In genomic region chr2:239762742-239763269, GRCh38 we compare ENCODE assay signal across 20 cellular contexts.
DNase-seq lines count a peak whose midpoint lies in the region; ATAC-seq and TF ChIP-seq lines count a peak whose summit lies in the region.
"Had no signal": no experiment of that assay in that cellular context is flagged by ENCODE, and none has a peak within 500 bp of the region (broad histone marks: within the 10 kb centered on the region; RNA-seq: fewer than 3 reads in every experiment).

No MANE protein-coding gene starts in this region.

- 66% methylated on average over 12 of the region's 12 CpGs for WGBS in suprapubic skin

- peak; percentile 15 for DNase-seq in activated naive CD8-positive, alpha-beta T cell treated with anti-CD3 and anti-CD28 coated beads, Interleukin-2, amount 10 ng/mL, durations not matched to agents 7 days and 5 days
- DNase-seq in activated naive CD8-positive, alpha-beta T cell treated with anti-CD3 and anti-CD28 coated beads for 36 hours, result no peak
- DNase-seq in RPMI7951 (ENCODE audit: low read depth), result peak; percentile 8
- peak; percentile 37 for DNase-seq in midbrain (lab: John Stamatoyannopoulos, UW)
- DNase-seq in suprapubic skin (ENCODE audit: low spot score in 2 of 2), result peak; percentile 44 to 63
- no peak for DNase-seq in NCI-H226
- no peak for DNase-seq in NCI-H2227 treated with DMSO at 0.1 percent for 48 hours (lab: John Stamatoyannopoulos, UW)
- no peak for DNase-seq in putamen (ENCODE audit: low spot score)
- DNase-seq: activated B cell treated with CpG ODN at 0.5 μM for 24 hours; activated CD8-positive, alpha-beta T cell treated with anti-CD3 and anti-CD28 coated beads, Interleukin-2, amount 10 ng/mL, durations not matched to agents 7 days and 5 days; kidney; mesenchymal stem cell; NCI-H1930; NCI-H69; PC-3; stimulated activated naive CD8-positive, alpha-beta T cell treated with anti-CD3 and anti-CD28 coated beads, Interleukin-15, Interleukin-2, amounts not matched to agents 100 U/mL and 50 U/mL, for 24 hours had no signal

- H3K4me1 ChIP-seq in suprapubic skin, result peaks cover 12% of the 10 kb centered on the region

- H3K36me3 ChIP-seq in suprapubic skin, result no peaks in the 10 kb centered on the region

- POLR2A ChIA-PET in activated naive CD8-positive, alpha-beta T cell treated with anti-CD3 and anti-CD28 coated beads, Interleukin-2, amount 10 ng/mL, durations not matched to agents 7 days and 5 days (lab: Charles Lee), result no interaction called here

- H3K4me3 Mint-ChIP-seq in activated naive CD8-positive, alpha-beta T cell treated with anti-CD3 and anti-CD28 coated beads, Interleukin-2, amount 10 ng/mL, durations not matched to agents 7 days and 5 days, result no peak overlapping the region
- no peak overlapping the region for H3K4me3 Mint-ChIP-seq in activated naive CD8-positive, alpha-beta T cell treated with anti-CD3 and anti-CD28 coated beads for 36 hours
- H3K4me3 Mint-ChIP-seq: activated B cell treated with CpG ODN at 0.5 μM for 24 hours; activated CD8-positive, alpha-beta T cell treated with anti-CD3 and anti-CD28 coated beads, Interleukin-2, amount 10 ng/mL, durations not matched to agents 7 days and 5 days; CD8-positive, alpha-beta memory T cell; neural crest cell; type B pancreatic cell had no signal

- H3K27ac Mint-ChIP-seq in activated naive CD8-positive, alpha-beta T cell treated with anti-CD3 and anti-CD28 coated beads, Interleukin-2, amount 10 ng/mL, durations not matched to agents 7 days and 5 days, result no peak overlapping the region
- H3K27ac Mint-ChIP-seq in activated naive CD8-positive, alpha-beta T cell treated with anti-CD3 and anti-CD28 coated beads for 36 hours, result no peak overlapping the region
- H3K27ac Mint-ChIP-seq: activated B cell treated with CpG ODN at 0.5 μM for 24 hours; activated CD8-positive, alpha-beta T cell treated with anti-CD3 and anti-CD28 coated beads, Interleukin-2, amount 10 ng/mL, durations not matched to agents 7 days and 5 days; activated T-helper 2 cell treated with anti-CD3 and anti-CD28 coated beads, Interferon-gamma antibody, Interleukin-2, Interleukin-4, amounts not matched to agents 10 μg/mL and 5 μg/mL and 100 μg/mL, durations not matched to agents 14 hours and 24 hours and 36 hours; type B pancreatic cell had no signal

- no peak for TF ChIP-seq CTCF in suprapubic skin (IDR thresholded peaks at IDR 0.05)

- no peak overlapping the region for H3K27ac ChIP-seq in suprapubic skin

- peaks cover 3% of the 10 kb centered on the region for H3K9me3 ChIP-seq in suprapubic skin

- H3K36me3 Mint-ChIP-seq in activated naive CD8-positive, alpha-beta T cell treated with anti-CD3 and anti-CD28 coated beads, Interleukin-2, amount 10 ng/mL, durations not matched to agents 7 days and 5 days, result no peaks in the 10 kb centered on the region
- H3K36me3 Mint-ChIP-seq in activated naive CD8-positive, alpha-beta T cell treated with anti-CD3 and anti-CD28 coated beads for 36 hours, result no peaks in the 10 kb centered on the region
- H3K36me3 Mint-ChIP-seq: type B pancreatic cell had no signal

- no peaks in the 10 kb centered on the region for H3K4me1 Mint-ChIP-seq in activated naive CD8-positive, alpha-beta T cell treated with anti-CD3 and anti-CD28 coated beads, Interleukin-2, amount 10 ng/mL, durations not matched to agents 7 days and 5 days
- H3K4me1 Mint-ChIP-seq in activated naive CD8-positive, alpha-beta T cell treated with anti-CD3 and anti-CD28 coated beads for 36 hours, result no peaks in the 10 kb centered on the region
- H3K4me1 Mint-ChIP-seq: activated B cell treated with CpG ODN at 0.5 μM for 24 hours; CD8-positive, alpha-beta memory T cell had no signal

- H3K27me3 Mint-ChIP-seq in activated naive CD8-positive, alpha-beta T cell treated with anti-CD3 and anti-CD28 coated beads, Interleukin-2, amount 10 ng/mL, durations not matched to agents 7 days and 5 days, result peaks cover 3% of the 10 kb centered on the region
- H3K27me3 Mint-ChIP-seq in activated naive CD8-positive, alpha-beta T cell treated with anti-CD3 and anti-CD28 coated beads for 36 hours, result no peaks in the 10 kb centered on the region
- H3K27me3 Mint-ChIP-seq: activated B cell treated with CpG ODN at 0.5 μM for 24 hours had no signal

- H3K4me3 ChIP-seq in suprapubic skin, result no peak overlapping the region

- ATAC-seq in activated naive CD8-positive, alpha-beta T cell treated with anti-CD3 and anti-CD28 coated beads, Interleukin-2, amount 10 ng/mL, durations not matched to agents 7 days and 5 days (ENCODE audit: low read depth), result no peak
- ATAC-seq: activated CD8-positive, alpha-beta T cell treated with anti-CD3 and anti-CD28 coated beads, Interleukin-2, amount 10 ng/mL, durations not matched to agents 7 days and 5 days; PC-3; stimulated activated naive CD8-positive, alpha-beta T cell treated with anti-CD3 and anti-CD28 coated beads, Interleukin-15, Interleukin-2, amounts not matched to agents 100 U/mL and 50 U/mL, for 24 hours had no signal

- H3K27me3 ChIP-seq in suprapubic skin, result peaks cover 3% of the 10 kb centered on the region

- no peaks in the 10 kb centered on the region for H3K9me3 Mint-ChIP-seq in activated naive CD8-positive, alpha-beta T cell treated with anti-CD3 and anti-CD28 coated beads, Interleukin-2, amount 10 ng/mL, durations not matched to agents 7 days and 5 days
- H3K9me3 Mint-ChIP-seq in activated naive CD8-positive, alpha-beta T cell treated with anti-CD3 and anti-CD28 coated beads for 36 hours, result no peaks in the 10 kb centered on the region
- H3K9me3 Mint-ChIP-seq: activated B cell treated with CpG ODN at 0.5 μM for 24 hours; activated T-helper 2 cell treated with anti-CD3 and anti-CD28 coated beads, Interferon-gamma antibody, Interleukin-2, Interleukin-4, amounts not matched to agents 10 μg/mL and 5 μg/mL and 100 μg/mL, durations not matched to agents 14 hours and 24 hours and 36 hours; CD8-positive, alpha-beta memory T cell; neural crest cell; type B pancreatic cell had no signal

- no peak for TF ChIP-seq EP300 in suprapubic skin (IDR thresholded peaks at IDR 0.05)

- no peak for TF ChIP-seq POLR2A in suprapubic skin (IDR thresholded peaks at IDR 0.05)

Comparison
In these comparisons a context has a peak if more than half of its experiments do, and no peak if none do; other contexts are left out.
1. DNase-seq: peak in activated naive CD8-positive, alpha-beta T cell treated with anti-CD3 and anti-CD28 coated beads, Interleukin-2, amount 10 ng/mL, durations not matched to agents 7 days and 5 days (single experiment), RPMI7951 (single experiment), midbrain (single experiment) and suprapubic skin (2 of 2); none in activated naive CD8-positive, alpha-beta T cell treated with anti-CD3 and anti-CD28 coated beads for 36 hours (single experiment), NCI-H226 (single experiment), NCI-H2227 treated with DMSO at 0.1 percent for 48 hours (single experiment) and putamen (single experiment).